Comparison of ENCODE assay signal across 8 cellular contexts in genomic region chr3:112640333-112640863, GRCh38. TPM values are rescaled to one million over a fixed set of nuclear protein-coding genes. Genes with fewer than 3 reads are reported as not detected.
DNase-seq lines count a peak whose midpoint lies in the region; ATAC-seq and TF ChIP-seq lines count a peak whose summit lies in the region.

No MANE protein-coding gene starts in this region.

- H3K27ac ChIP-seq in heart right ventricle: peak overlapping the region in 9 of 10 donors; percentile 58 to 90 (median 69)
- peak overlapping the region; percentile 80 to 86 (median 84) for H3K27ac ChIP-seq in sigmoid colon

- H3K9me3 ChIP-seq in heart right ventricle: no peaks in the 10 kb centered on the region
- H3K9me3 ChIP-seq in sigmoid colon: no peaks in the 10 kb centered on the region

- H3K27me3 Mint-ChIP-seq in nephron progenitor cell (ENCODE audit: low read depth, poor library complexity): peaks cover 6% of the 10 kb centered on the region

- H3K36me3 ChIP-seq in heart right ventricle: no peaks in the 10 kb centered on the region
- H3K36me3 ChIP-seq in sigmoid colon: no peaks in the 10 kb centered on the region

- H3K4me3 ChIP-seq in WI38 (ENCODE audit: low read depth, low read length): peak overlapping the region; percentile 79
- H3K4me3 ChIP-seq in heart right ventricle: peak overlapping the region; percentile 5 to 57 (median 50)
- peak overlapping the region; percentile 17 to 51 (median 44) for H3K4me3 ChIP-seq in sigmoid colon

- peaks cover 28% of the 10 kb centered on the region for H3K4me1 Mint-ChIP-seq in nephron progenitor cell

- intact Hi-C loops in heart right ventricle (cut with DNase I) (loop anchor here (2.0 to 10.0 kb wide), 9 partner anchors 56 to 1324 kb away; partner anchors contain the start of gene CD200R1 (in 3 of the 10)), sigmoid colon (cut with DNase I) (loop anchor here (2.0 to 5.0 kb wide), 4 partner anchors 58 to 352 kb away; partner anchors contain the start of gene GTPBP8)

- H3K27me3 ChIP-seq in heart right ventricle (peaks cover 0 to 19% (median 9%) of the 10 kb centered on the region in 7 donors), sigmoid colon (no peaks in the 10 kb centered on the region)

- H3K4me3 Mint-ChIP-seq in nephron progenitor cell: no peak overlapping the region

- H3K36me3 Mint-ChIP-seq in nephron progenitor cell (ENCODE audit: low read depth): no peaks in the 10 kb centered on the region

- no peak overlapping the region for H3K27ac Mint-ChIP-seq in nephron progenitor cell

- TF ChIP-seq POLR2A in sigmoid colon (IDR thresholded peaks at IDR 0.05): no peak

- WGBS in heart right ventricle, 2 donors: 5 to 7% methylated on average over 9 of the region's 9 CpGs
- WGBS in sigmoid colon, 2 donors: 10 to 34% methylated on average over 9 of the region's 9 CpGs

- H3K4me1 ChIP-seq in heart right ventricle (peaks cover 0 to 34% (median 22%) of the 10 kb centered on the region in 9 donors), sigmoid colon (peaks cover 0 to 75% (median 69%) of the 10 kb centered on the region in 4 donors)

- no peak for TF ChIP-seq EP300 in sigmoid colon (IDR thresholded peaks at IDR 0.05)

- peak in 5 of 8 donors; percentile 22 to 29 (median 24) for ATAC-seq in heart right ventricle

- DNase-seq in GM04503 (ENCODE audit: low read depth): peak; percentile 88
- DNase-seq in heart right ventricle: no peak
- peak; percentile 75 for DNase-seq in sigmoid colon
- no peak for DNase-seq in ecto neural progenitor cell (ENCODE audit: low spot score)
- DNase-seq in HUDEP-2 (lab: John Stamatoyannopoulos, UW; ENCODE audit: unreplicated experiment in 76 of 76): no peak
- no peak for DNase-seq in DMS79 (lab: John Stamatoyannopoulos, UW)
- no peak for DNase-seq in nephron progenitor cell

- peaks cover 31% of the 10 kb centered on the region for H3K9me3 Mint-ChIP-seq in nephron progenitor cell

- TF ChIP-seq CTCF in WI38 (IDR thresholded peaks at IDR 0.05; ENCODE audit: low read depth, low read length) (no peak), heart right ventricle (IDR thresholded peaks at IDR 0.05) (no peak), sigmoid colon (IDR thresholded peaks at IDR 0.05) (no peak), nephron progenitor cell (IDR thresholded peaks at IDR 0.05) (no peak)

RNA-seq across cellular contexts. Expression of gene CCDC80, which starts 0.5 kb away (rescaled TPM):
- 100 to 1,000 TPM in 5 of 10 donors, 10 to 100 TPM in 5; 38.6 to 223 (median 99.3) TPM for total RNA-seq in heart right ventricle
- polyA plus RNA-seq in heart right ventricle: 10 to 100 TPM; 19.8 to 28.7 TPM
- 100 to 1,000 TPM in 1 of 4 donors, 10 to 100 TPM in 3; 18.8 to 201 (median 43.8) TPM for total RNA-seq in sigmoid colon
- polyA plus RNA-seq in sigmoid colon: 10 to 100 TPM in 2 of 3 donors, 1 to 10 TPM in 1; 1.8 to 30.0 (median 12.1) TPM

Comparison
In these comparisons a context has a peak if more than half of its experiments do, and no peak if none do; other contexts are left out.
1. DNase-seq: peak in GM04503 (single experiment) and sigmoid colon (single experiment); none in heart right ventricle (0 of 2), ecto neural progenitor cell (single experiment), HUDEP-2 (0 of 76), DMS79 (single experiment) and nephron progenitor cell (single experiment).
2. Peak in every context shown above with its lines, with median percentiles within 50 percentile points of each other: H3K4me3 ChIP-seq.